14 cellular contexts compared by ENCODE assay signal in genomic region chr13:112069063-112069726, GRCh38. TPM values are rescaled to one million over a fixed set of nuclear protein-coding genes. Genes with fewer than 3 reads are reported as not detected.
A peak's percentile ranks its signal among the peaks of the same experiment; 100 is the strongest.
DNase-seq lines count a peak whose midpoint lies in the region; FAIRE-seq and TF ChIP-seq lines count a peak whose summit lies in the region.
"Had no signal": no experiment of that assay in that cellular context is flagged by ENCODE, and none has a peak within 500 bp of the region (broad histone marks: within the 10 kb centered on the region; RNA-seq: fewer than 3 reads in every experiment).

No MANE protein-coding gene starts in this region.

- no peak for TF ChIP-seq RAD21 in SK-N-SH (IDR thresholded peaks at IDR 0.05; ENCODE audit: low read length)

- H3K4me1 Mint-ChIP-seq in astrocyte (ENCODE audit: low read depth, unreplicated experiment), result peaks cover 5% of the 10 kb centered on the region
- H3K4me1 Mint-ChIP-seq in nephron progenitor cell, result peaks cover 19% of the 10 kb centered on the region
- peaks cover 3 to 21% (median 13%) of the 10 kb centered on the region in 3 donors for H3K4me1 Mint-ChIP-seq in CD8-positive, alpha-beta memory T cell

- no peaks in the 10 kb centered on the region for H4K20me1 ChIP-seq in astrocyte (ENCODE audit: insufficient read depth, low read length)
- H4K20me1 ChIP-seq in SK-N-SH (ENCODE audit: insufficient read depth), result no peaks in the 10 kb centered on the region

- H3K36me3 Mint-ChIP-seq in astrocyte (ENCODE audit: low read depth, unreplicated experiment) (peaks cover 4% of the 10 kb centered on the region), nephron progenitor cell (ENCODE audit: low read depth) (no peaks in the 10 kb centered on the region)
- peaks cover 0 to 9% (median 2%) of the 10 kb centered on the region in 3 donors for H3K36me3 Mint-ChIP-seq in CD8-positive, alpha-beta memory T cell

- no peak for TF ChIP-seq EP300 in SK-N-SH (IDR thresholded peaks at IDR 0.05; ENCODE audit: borderline replicate concordance in 1 of 2, low read depth in 1 of 2, low read length in 1 of 2)

- H3K4me2 ChIP-seq in astrocyte (ENCODE audit: low read length) (peak overlapping the region; percentile 19), SK-N-SH (no peak overlapping the region)

- TF ChIP-seq CTCF in astrocyte (IDR thresholded peaks at IDR 0.05; ENCODE audit: insufficient read depth, low read depth, low read length), result no peak
- TF ChIP-seq CTCF in nephron progenitor cell (IDR thresholded peaks at IDR 0.05), result no peak
- TF ChIP-seq CTCF in SK-N-SH (IDR thresholded peaks at IDR 0.05), result no peak

- H3K9me2 ChIP-seq in SK-N-SH, result no peaks in the 10 kb centered on the region

- no peaks in the 10 kb centered on the region for H3K79me2 ChIP-seq in astrocyte (ENCODE audit: insufficient read depth, low read length)
- no peaks in the 10 kb centered on the region for H3K79me2 ChIP-seq in SK-N-SH (ENCODE audit: insufficient read depth)

- peaks cover 20% of the 10 kb centered on the region for H3K9me3 Mint-ChIP-seq in astrocyte (ENCODE audit: unreplicated experiment)
- H3K9me3 Mint-ChIP-seq in nephron progenitor cell, result no peaks in the 10 kb centered on the region
- peaks cover 6 to 34% (median 19%) of the 10 kb centered on the region in 5 donors for H3K9me3 Mint-ChIP-seq in CD8-positive, alpha-beta memory T cell

- H3K4me1 ChIP-seq in HUES48 (ENCODE audit: control insufficient read depth, insufficient read depth, low read length), result peaks cover 21% of the 10 kb centered on the region
- H3K4me1 ChIP-seq in astrocyte (ENCODE audit: insufficient read depth, low read length), result no peaks in the 10 kb centered on the region
- no peaks in the 10 kb centered on the region for H3K4me1 ChIP-seq in SK-N-SH (ENCODE audit: control insufficient read depth in 1 of 2, insufficient read depth in 2 of 2, low read depth in 1 of 2, low read length in 1 of 2)
- H3K4me1 ChIP-seq in CD8-positive, alpha-beta memory T cell (ENCODE audit: insufficient read depth, low read length), result peaks cover 7% of the 10 kb centered on the region

- no peak overlapping the region for H2AFZ ChIP-seq in astrocyte (ENCODE audit: low read depth, low read length)
- H2AFZ ChIP-seq in SK-N-SH (ENCODE audit: low read depth), result no peak overlapping the region

- 28% methylated on average over 32 of the region's 32 CpGs for WGBS in SK-N-SH (ENCODE audit: low lambda C conversion rate)

- H3K27ac Mint-ChIP-seq in astrocyte (ENCODE audit: unreplicated experiment) (peak overlapping the region; percentile 95), nephron progenitor cell (no peak overlapping the region)
- peak overlapping the region in 1 of 8 donors; percentile 22 for H3K27ac Mint-ChIP-seq in CD8-positive, alpha-beta memory T cell

- H3K9me3 ChIP-seq in HUES48 (ENCODE audit: control insufficient read depth, insufficient read depth, low read length), result no peaks in the 10 kb centered on the region
- H3K9me3 ChIP-seq in astrocyte (ENCODE audit: insufficient read depth, low read depth, low read length), result no peaks in the 10 kb centered on the region
- no peaks in the 10 kb centered on the region for H3K9me3 ChIP-seq in SK-N-SH
- H3K9me3 ChIP-seq in CD8-positive, alpha-beta memory T cell (ENCODE audit: low read length), result no peaks in the 10 kb centered on the region

- H3K4me3 Mint-ChIP-seq in astrocyte (ENCODE audit: unreplicated experiment) (no peak overlapping the region), nephron progenitor cell (no peak overlapping the region)
- H3K4me3 Mint-ChIP-seq in CD8-positive, alpha-beta memory T cell, result peak overlapping the region in 2 of 7 donors; percentile 45 to 46

- H3K9ac ChIP-seq in HUES48 (ENCODE audit: low read depth, low read length), result no peak overlapping the region
- H3K9ac ChIP-seq in astrocyte (ENCODE audit: low read length), result no peak overlapping the region
- no peak overlapping the region for H3K9ac ChIP-seq in SK-N-SH

- DNase-seq in DMS 273 (lab: John Stamatoyannopoulos, UW; ENCODE audit: unreplicated experiment) (peak; percentile 24), DMS 273 treated with DMSO at 0.1 percent for 48 hours (lab: John Stamatoyannopoulos, UW) (no peak), astrocyte (ENCODE audit: low read depth) (no peak), nephron progenitor cell (peak; percentile 27), SK-N-SH (no peak), H54 (ENCODE audit: insufficient read length, low spot score) (no peak)
- no peak for DNase-seq in CD8-positive, alpha-beta memory T cell
- DNase-seq: anterior cingulate cortex, head of caudate nucleus, NCI-H1048 had no signal

- POLR2A ChIA-PET in SK-N-SH (lab: Yijun Ruan, JAX), result no interaction called here
- POLR2A ChIA-PET in CD8-positive, alpha-beta memory T cell (lab: Charles Lee), result no interaction called here

- H3K27me3 ChIP-seq in HUES48 (ENCODE audit: control insufficient read depth, insufficient read depth, low read length) (peaks cover 83% of the 10 kb centered on the region), astrocyte (ENCODE audit: insufficient read depth, low read length) (peaks cover 60% of the 10 kb centered on the region), SK-N-SH (ENCODE audit: insufficient read depth) (peaks cover 75% of the 10 kb centered on the region)
- peaks cover 23% of the 10 kb centered on the region for H3K27me3 ChIP-seq in CD8-positive, alpha-beta memory T cell (ENCODE audit: insufficient read depth, low read length, poor library complexity, severe bottlenecking)

- CTCF ChIA-PET in SK-N-SH (lab: Yijun Ruan, JAX), result no interaction called here
- CTCF ChIA-PET in CD8-positive, alpha-beta memory T cell (lab: Charles Lee), result no interaction called here

- H3K36me3 ChIP-seq in HUES48 (ENCODE audit: control insufficient read depth, insufficient read depth, low read length), result no peaks in the 10 kb centered on the region
- no peaks in the 10 kb centered on the region for H3K36me3 ChIP-seq in astrocyte (ENCODE audit: insufficient read depth, low read length)
- no peaks in the 10 kb centered on the region for H3K36me3 ChIP-seq in SK-N-SH (replicated peaks in 1 of 2; ENCODE audit: control insufficient read depth in 1 of 2, insufficient read depth in 2 of 2, low read length in 1 of 2)
- H3K36me3 ChIP-seq in CD8-positive, alpha-beta memory T cell (ENCODE audit: insufficient read depth, low read length), result no peaks in the 10 kb centered on the region

- H3F3A ChIP-seq in SK-N-SH (replicated peaks; ENCODE audit: insufficient read depth), result no peaks in the 10 kb centered on the region

- TF ChIP-seq POLR2A in H54 (IDR thresholded peaks at IDR 0.05; ENCODE audit: low read depth, low read length), result no peak

- H3K27ac ChIP-seq in HUES48 (ENCODE audit: low read depth, low read length), result no peak overlapping the region
- no peak overlapping the region for H3K27ac ChIP-seq in astrocyte (ENCODE audit: low read depth, low read length)
- H3K27ac ChIP-seq in SK-N-SH (ENCODE audit: low read depth in 2 of 2, low read length in 1 of 2), result no peak overlapping the region
- H3K27ac ChIP-seq in CD8-positive, alpha-beta memory T cell (ENCODE audit: low read depth, low read length), result no peak overlapping the region
- H3K27ac ChIP-seq: 22Rv1, HL-60 had no signal

- peak overlapping the region; percentile 17; the same call in 1 of the 2 replicates for H3K4me3 ChIP-seq in HUES48 (ENCODE audit: low read depth, low read length)
- no peak overlapping the region for H3K4me3 ChIP-seq in astrocyte (ENCODE audit: insufficient read depth, low read depth, low read length)
- no peak overlapping the region for H3K4me3 ChIP-seq in SK-N-SH (ENCODE audit: low read depth in 2 of 2, low read length in 1 of 2)
- H3K4me3 ChIP-seq in CD8-positive, alpha-beta memory T cell (ENCODE audit: low read length), result no peak overlapping the region

- FAIRE-seq in astrocyte (lab: Jason Lieb, UNC), result no peak
- FAIRE-seq in H54 (lab: Jason Lieb, UNC), result no peak

- H3K27me3 Mint-ChIP-seq in astrocyte (ENCODE audit: low read depth, unreplicated experiment), result peaks cover 63% of the 10 kb centered on the region
- peaks cover 97% of the 10 kb centered on the region for H3K27me3 Mint-ChIP-seq in nephron progenitor cell (ENCODE audit: low read depth, poor library complexity)
- peaks cover 51 to 58% of the 10 kb centered on the region in 2 donors for H3K27me3 Mint-ChIP-seq in CD8-positive, alpha-beta memory T cell

TF ChIP-seq in SK-N-SH, 30 proteins besides CTCF, POLR2A, EP300 and RAD21:
- TF ChIP-seq FOSL2 (IDR thresholded peaks at IDR 0.05; ENCODE audit: borderline replicate concordance, low read depth) (no peak), JUND (IDR thresholded peaks at IDR 0.05) (no peak), RXRA (IDR thresholded peaks at IDR 0.05; ENCODE audit: borderline replicate concordance, low read depth) (no peak), RCOR1 (IDR thresholded peaks at IDR 0.05; ENCODE audit: low read length) (no peak), MXI1 (IDR thresholded peaks at IDR 0.05; ENCODE audit: low read depth, low read length) (no peak), USF2 (IDR thresholded peaks at IDR 0.05; ENCODE audit: borderline replicate concordance, low read depth, low read length) (no peak), TEAD4 (IDR thresholded peaks at IDR 0.05; ENCODE audit: borderline replicate concordance, insufficient read depth) (no peak)
- TF ChIP-seq, protein P1, sequence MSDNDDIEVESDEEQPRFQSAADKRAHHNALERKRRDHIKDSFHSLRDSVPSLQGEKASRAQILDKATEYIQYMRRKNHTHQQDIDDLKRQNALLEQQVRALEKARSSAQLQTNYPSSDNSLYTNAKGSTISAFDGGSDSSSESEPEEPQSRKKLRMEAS (IDR thresholded peaks at IDR 0.05; ENCODE audit: low read depth), result no peak

RNA-seq across cellular contexts. Expression of gene SOX1, which starts 2.2 kb away (rescaled TPM):
- total RNA-seq in astrocyte, result not detected in 2 replicates
- polyA plus RNA-seq in SK-N-SH (2012; rRNA removed), result not detected in 2 replicates
- not detected in 2 replicates for polyA plus RNA-seq in SK-N-SH (2012; cell fraction: cytosol; rRNA removed)
- polyA plus RNA-seq in SK-N-SH (2012; cell fraction: nucleus; rRNA removed), result not detected in 2 replicates
- total RNA-seq in CD8-positive, alpha-beta memory T cell, result not detected
- polyA plus RNA-seq in CD8-positive, alpha-beta memory T cell, result not detected
- total RNA-seq: lung microvascular endothelial cell had no signal

Comparison
In these comparisons a context has a peak if more than half of its experiments do, and no peak if none do; other contexts are left out.
1. DNase-seq: peak in DMS 273 (single experiment) and nephron progenitor cell (single experiment); none in DMS 273 treated with DMSO at 0.1 percent for 48 hours (single experiment), astrocyte (single experiment), SK-N-SH (single experiment), H54 (single experiment) and CD8-positive, alpha-beta memory T cell (0 of 5).